ENCODE assay signal across 24 cellular contexts in the genomic region with DNA sequence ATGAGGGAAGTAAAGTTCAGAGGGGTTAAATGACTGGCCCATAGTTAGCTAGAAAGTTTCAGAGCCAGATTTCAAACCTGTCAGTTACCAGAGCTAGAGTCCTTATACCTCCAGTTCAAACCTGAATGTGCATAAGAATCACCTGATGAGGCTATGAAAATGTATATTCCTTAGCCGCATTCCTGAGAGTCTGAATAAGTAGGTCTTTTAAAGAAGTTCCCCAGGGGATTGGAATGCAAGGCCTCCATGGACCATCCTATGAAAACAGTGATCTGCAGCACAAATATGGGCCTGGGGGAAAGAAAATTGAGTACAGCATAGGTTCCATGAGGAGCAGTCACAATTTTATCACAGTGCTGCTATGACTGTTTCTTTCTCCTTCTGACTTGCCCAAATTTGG.
DNase-seq lines count a peak whose midpoint lies in the region; ATAC-seq and TF ChIP-seq lines count a peak whose summit lies in the region.
"Had no signal": no experiment of that assay in that cellular context is flagged by ENCODE, and none has a peak within 500 bp of the region (broad histone marks: within the 10 kb centered on the region; RNA-seq: fewer than 3 reads in every experiment).

No MANE protein-coding gene starts in this region.

- no peak for ATAC-seq in GM18858 (IDR thresholded peaks at IDR 0.05; ENCODE audit: unreplicated experiment)
- ATAC-seq: HCT116, PC-3, SK-N-SH treated with all-trans-retinoic acid at 6 μM for 48 hours had no signal

- no peak overlapping the region for H2BK120ac ChIP-seq in mesenchymal stem cell (ENCODE audit: low read depth, low read length)

- peak overlapping the region; percentile 56 for H3K9ac ChIP-seq in HUES6 (ENCODE audit: low read length)
- no peak overlapping the region for H3K9ac ChIP-seq in mesenchymal stem cell (ENCODE audit: low read length)
- H3K9ac ChIP-seq: KMS-11 had no signal

- H3K9me3 ChIP-seq in HUES6 (ENCODE audit: control insufficient read depth, insufficient read depth, low read depth, low read length) (peaks cover 11% of the 10 kb centered on the region; the same call in 1 of the 2 replicates), mesenchymal stem cell (ENCODE audit: control insufficient read depth, low read length) (no peaks in the 10 kb centered on the region)
- H3K9me3 ChIP-seq: BE2C, Caco-2 had no signal

- no peak overlapping the region for H3K23ac ChIP-seq in mesenchymal stem cell (ENCODE audit: low read length in 2 of 2)

- no peak overlapping the region for H2AK5ac ChIP-seq in mesenchymal stem cell (ENCODE audit: low read length, severe bottlenecking)

- peak overlapping the region; percentile 45; the same call in 1 of the 2 replicates for H3K27ac ChIP-seq in HUES6 (ENCODE audit: low read depth, low read length)
- peak overlapping the region; percentile 45 for H3K27ac ChIP-seq in mesenchymal stem cell (ENCODE audit: low read length, poor library complexity, severe bottlenecking)
- H3K27ac ChIP-seq: KMS-11, RWPE1 had no signal

- no peak overlapping the region for H3K18ac ChIP-seq in mesenchymal stem cell (ENCODE audit: low read depth in 1 of 2, low read length in 2 of 2)

- no peak overlapping the region for H2BK15ac ChIP-seq in mesenchymal stem cell (ENCODE audit: low read depth, poor library complexity, severe bottlenecking)

- H3K27me3 ChIP-seq in HUES6 (ENCODE audit: control insufficient read depth, insufficient read depth, low read length) (no peaks in the 10 kb centered on the region), mesenchymal stem cell (ENCODE audit: control insufficient read depth in 1 of 2, insufficient read depth in 1 of 2, low read length in 2 of 2) (no peaks in the 10 kb centered on the region)
- H3K27me3 ChIP-seq: BE2C had no signal

- no peak overlapping the region for H4K91ac ChIP-seq in mesenchymal stem cell (ENCODE audit: low read length)

- H3K4me2 ChIP-seq in mesenchymal stem cell (ENCODE audit: low read length, poor library complexity, severe bottlenecking) = no peak overlapping the region
- H3K4me2 ChIP-seq: KMS-11 had no signal

- no peaks in the 10 kb centered on the region for H3K79me1 ChIP-seq in mesenchymal stem cell (replicated peaks; ENCODE audit: low read length, poor library complexity, severe bottlenecking)

- H4K8ac ChIP-seq in mesenchymal stem cell (ENCODE audit: low read length) = no peak overlapping the region

- H2BK5ac ChIP-seq in mesenchymal stem cell (ENCODE audit: low read depth, low read length, poor library complexity, severe bottlenecking) = no peak overlapping the region

- H3K14ac ChIP-seq in mesenchymal stem cell (ENCODE audit: low read length in 2 of 2) = no peak overlapping the region

- no peaks in the 10 kb centered on the region for H3K36me3 ChIP-seq in HUES6 (ENCODE audit: control insufficient read depth, insufficient read depth, low read length)
- H3K36me3 ChIP-seq in mesenchymal stem cell (ENCODE audit: control insufficient read depth in 1 of 2, insufficient read depth in 2 of 2, low read depth in 1 of 2, low read length in 2 of 2) = no peaks in the 10 kb centered on the region
- H3K36me3 ChIP-seq: BE2C had no signal

- DNase-seq in ELF-1 (ENCODE audit: low read depth, low spot score) (peak; percentile 9), choroid plexus epithelial cell (ENCODE audit: low read depth) (peak; percentile 0), mesenchymal stem cell (no peak), GM10266 (ENCODE audit: extremely low spot score) (no peak), middle frontal gyrus (ENCODE audit: extremely low spot score, low spot score) (no peak), NCI-H1436 treated with DMSO at 0.1 percent for 48 hours (lab: John Stamatoyannopoulos, UW) (no peak)
- DNase-seq: BE2C; Caco-2; CD4-positive, CD25-positive, alpha-beta regulatory T cell; DMS153; MV-4-11; NCI-H1417; NCI-H1930; NCI-H226; NCI-H524; NCI-H82; PC-3; SIG-M5 had no signal

- peaks cover 10% of the 10 kb centered on the region for H3K4me1 ChIP-seq in HUES6 (ENCODE audit: control insufficient read depth, insufficient read depth, low read length)
- no peaks in the 10 kb centered on the region for H3K4me1 ChIP-seq in mesenchymal stem cell (ENCODE audit: control insufficient read depth, insufficient read depth, low read depth, low read length)
- H3K4me1 ChIP-seq: BE2C, Caco-2 had no signal

- no peak overlapping the region for H3K4ac ChIP-seq in mesenchymal stem cell (ENCODE audit: low read depth in 1 of 2, low read length in 2 of 2)

- TF ChIP-seq CTCF in choroid plexus epithelial cell (conservative IDR thresholded peaks at IDR 0.05; ENCODE audit: low read depth, low read length) (no peak), GM10266 (IDR thresholded peaks at IDR 0.05; ENCODE audit: control insufficient read depth, insufficient read depth, low read depth, missing control alignments) (no peak)

- 55% methylated on average over 1 of the region's 1 CpG for WGBS in mesenchymal stem cell

- no peak overlapping the region for H2AFZ ChIP-seq in mesenchymal stem cell (ENCODE audit: low read depth, low read length)

- H2BK12ac ChIP-seq in mesenchymal stem cell (ENCODE audit: low read length in 2 of 2) = no peak overlapping the region

- no peak overlapping the region for H3K4me3 ChIP-seq in HUES6 (ENCODE audit: low read depth, low read length)
- no peak overlapping the region for H3K4me3 ChIP-seq in choroid plexus epithelial cell (ENCODE audit: low read depth, low read length)
- no peak overlapping the region for H3K4me3 ChIP-seq in mesenchymal stem cell (ENCODE audit: insufficient read depth in 1 of 2, low read depth in 1 of 2, low read length in 2 of 2)

Comparison
In these comparisons a context has a peak if more than half of its experiments do, and no peak if none do; other contexts are left out.
1. DNase-seq: peak in ELF-1 (single experiment) and choroid plexus epithelial cell (single experiment); none in mesenchymal stem cell (single experiment), GM10266 (single experiment), middle frontal gyrus (single experiment) and NCI-H1436 treated with DMSO at 0.1 percent for 48 hours (single experiment).